24 cellular contexts compared by ENCODE assay signal in genomic region chr13:22256111-22256639, GRCh38.
A peak's percentile ranks its signal among the peaks of the same experiment; 100 is the strongest.
DNase-seq lines count a peak whose midpoint lies in the region; FAIRE-seq and TF ChIP-seq lines count a peak whose summit lies in the region.
"Had no signal": no experiment of that assay in that cellular context is flagged by ENCODE, and none has a peak within 500 bp of the region (broad histone marks: within the 10 kb centered on the region; RNA-seq: fewer than 3 reads in every experiment).

No MANE protein-coding gene starts in this region.

- H3K27me3 ChIP-seq in trophoblast cell (ENCODE audit: insufficient read depth, low read length) = no peaks in the 10 kb centered on the region
- H3K27me3 ChIP-seq: BLaER1, tibial nerve had no signal

- H3K79me2 ChIP-seq in trophoblast cell (ENCODE audit: control insufficient read depth, insufficient read depth, low read length, poor library complexity) = no peaks in the 10 kb centered on the region

- TF ChIP-seq CTCF in LNCAP (IDR thresholded peaks at IDR 0.05) = peak; percentile 50; the same call in 1 of the 2 replicates
- peak; percentile 69 for TF ChIP-seq CTCF in chondrocyte (IDR thresholded peaks at IDR 0.05)
- peak; percentile 48 for TF ChIP-seq CTCF in retinal pigment epithelial cell (conservative IDR thresholded peaks at IDR 0.05; ENCODE audit: low read depth, low read length)

- FAIRE-seq in RCC 7860 (lab: Jason Lieb, UNC) = no peak
- FAIRE-seq: colon had no signal

- H2AK5ac ChIP-seq in trophoblast cell (ENCODE audit: low read length) = no peak overlapping the region

- H3K14ac ChIP-seq in trophoblast cell (ENCODE audit: low read length) = no peak overlapping the region

- no CpG with 5 or more reads among the region's 2 CpGs for WGBS in trophoblast cell (ENCODE audit: extremely low coverage, insufficient coverage, insufficient read length)

- no peak overlapping the region for H3K27ac Mint-ChIP-seq in chondrocyte (ENCODE audit: unreplicated experiment)
- H3K27ac Mint-ChIP-seq: activated B cell treated with CpG ODN at 0.5 μM for 24 hours; brain; effector memory CD8-positive, alpha-beta T cell; stimulated activated naive CD8-positive, alpha-beta T cell treated with anti-CD3 and anti-CD28 coated beads, Interleukin-15, amount 100 ng/mL, for 72 hours had no signal

- no peaks in the 10 kb centered on the region for H3K4me1 Mint-ChIP-seq in chondrocyte (ENCODE audit: low read depth)
- H3K4me1 Mint-ChIP-seq: activated B cell treated with CpG ODN at 0.5 μM for 24 hours; brain; stimulated activated naive CD8-positive, alpha-beta T cell treated with anti-CD3 and anti-CD28 coated beads, Interleukin-15, amount 100 ng/mL, for 72 hours had no signal

- H3K27ac ChIP-seq in trophoblast cell (ENCODE audit: low read depth, low read length) = no peak overlapping the region
- H3K27ac ChIP-seq: BLaER1, tibial nerve had no signal

- peak; percentile 28 for DNase-seq in DMS53 (lab: John Stamatoyannopoulos, UW)
- DNase-seq in DMS53 treated with DMSO at 0.1 percent for 48 hours (lab: John Stamatoyannopoulos, UW; ENCODE audit: unreplicated experiment) = no peak
- DNase-seq in chondrocyte (ENCODE audit: low spot score) = no peak
- DNase-seq in retinal pigment epithelial cell (ENCODE audit: low read depth) = no peak
- no peak for DNase-seq in RCC 7860 (ENCODE audit: low spot score)
- DNase-seq in activated naive CD4-positive, alpha-beta T cell (lab: John Stamatoyannopoulos, UW) = no peak
- no peak for DNase-seq in trophoblast cell
- DNase-seq: 8988T; activated B cell treated with CpG ODN at 0.5 μM for 24 hours; activated CD4-positive, alpha-beta T cell treated with anti-CD3 and anti-CD28 coated beads, Interleukin-2, amount 50 U/mL, for 48 hours; activated CD8-positive, alpha-beta memory T cell treated with anti-CD3 and anti-CD28 coated beads, Interleukin-2, amount 50 U/mL, for 48 hours; activated effector memory CD4-positive, alpha-beta T cell treated with Interleukin-2 at 50 U/mL for 16 hours; effector memory CD8-positive, alpha-beta T cell; mammary epithelial cell; NCI-H2081 treated with DMSO at 0.1 percent for 48 hours; NK-92 treated with Interleukin-12 subunit alpha and Interleukin-12 subunit beta, amount 100 ng/mL, for 24 hours; retina; stimulated activated naive CD8-positive, alpha-beta T cell treated with anti-CD3 and anti-CD28 coated beads, Interleukin-15, amount 100 ng/mL, for 72 hours; T-helper 9 cell had no signal

- H2AFZ ChIP-seq in trophoblast cell (ENCODE audit: insufficient read depth, low read length, poor library complexity) = no peak overlapping the region

- no peak overlapping the region for H3K4me2 ChIP-seq in trophoblast cell (ENCODE audit: low read length)
- H3K4me2 ChIP-seq: BLaER1 had no signal

- H3K4me1 ChIP-seq in trophoblast cell (ENCODE audit: control insufficient read depth in 1 of 2, insufficient read depth in 2 of 2, low read length in 2 of 2) = no peaks in the 10 kb centered on the region
- H3K4me1 ChIP-seq: BLaER1, tibial nerve had no signal

- no peak overlapping the region for H4K12ac ChIP-seq in trophoblast cell (ENCODE audit: low read depth, low read length)

- H3K9me3 Mint-ChIP-seq in chondrocyte (ENCODE audit: low read depth) = peaks cover 13% of the 10 kb centered on the region
- H3K9me3 Mint-ChIP-seq: activated B cell treated with CpG ODN at 0.5 μM for 24 hours; effector memory CD8-positive, alpha-beta T cell; stimulated activated naive CD8-positive, alpha-beta T cell treated with anti-CD3 and anti-CD28 coated beads, Interleukin-15, amount 100 ng/mL, for 72 hours had no signal

- H3K27me3 Mint-ChIP-seq in chondrocyte (ENCODE audit: low read depth) = no peaks in the 10 kb centered on the region
- H3K27me3 Mint-ChIP-seq: activated B cell treated with CpG ODN at 0.5 μM for 24 hours; effector memory CD8-positive, alpha-beta T cell; stimulated activated naive CD8-positive, alpha-beta T cell treated with anti-CD3 and anti-CD28 coated beads, Interleukin-15, amount 100 ng/mL, for 72 hours had no signal

- H2BK5ac ChIP-seq in trophoblast cell (ENCODE audit: low read depth, low read length, poor library complexity) = no peak overlapping the region

- H3K79me1 ChIP-seq in trophoblast cell (ENCODE audit: low read length) = no peaks in the 10 kb centered on the region

- H2BK120ac ChIP-seq in trophoblast cell (ENCODE audit: insufficient read depth, low read length, poor library complexity) = no peak overlapping the region

- H4K8ac ChIP-seq in trophoblast cell (ENCODE audit: low read depth, low read length) = no peak overlapping the region

- no peaks in the 10 kb centered on the region for H3K36me3 Mint-ChIP-seq in chondrocyte (ENCODE audit: low read depth)
- H3K36me3 Mint-ChIP-seq: brain had no signal

- H3K18ac ChIP-seq in trophoblast cell (ENCODE audit: low read length) = no peak overlapping the region

- no peak overlapping the region for H2BK12ac ChIP-seq in trophoblast cell (ENCODE audit: low read length)

- H3K4ac ChIP-seq in trophoblast cell (ENCODE audit: low read depth, low read length) = no peak overlapping the region

- no peaks in the 10 kb centered on the region for H3K9me3 ChIP-seq in trophoblast cell (ENCODE audit: insufficient read depth, low read depth, low read length)
- H3K9me3 ChIP-seq: tibial nerve had no signal

- H4K91ac ChIP-seq in trophoblast cell (ENCODE audit: low read depth, low read length) = no peak overlapping the region

- no peaks in the 10 kb centered on the region for H3K36me3 ChIP-seq in trophoblast cell (ENCODE audit: control insufficient read depth in 1 of 2, insufficient read depth in 2 of 2, low read length in 2 of 2)
- H3K36me3 ChIP-seq: BLaER1, tibial nerve had no signal

- H3K4me3 Mint-ChIP-seq in chondrocyte (ENCODE audit: unreplicated experiment) = no peak overlapping the region
- H3K4me3 Mint-ChIP-seq: activated B cell treated with CpG ODN at 0.5 μM for 24 hours; brain; effector memory CD8-positive, alpha-beta T cell; stimulated activated naive CD8-positive, alpha-beta T cell treated with anti-CD3 and anti-CD28 coated beads, Interleukin-15, amount 100 ng/mL, for 72 hours had no signal

- no peak overlapping the region for H3K23ac ChIP-seq in trophoblast cell (ENCODE audit: low read length)

- no peak overlapping the region for H3K4me3 ChIP-seq in retinal pigment epithelial cell (ENCODE audit: low read length)
- no peak overlapping the region for H3K4me3 ChIP-seq in trophoblast cell (ENCODE audit: low read depth, low read length)
- H3K4me3 ChIP-seq: BLaER1, tibial nerve had no signal

- H3K9ac ChIP-seq in trophoblast cell (ENCODE audit: low read length) = no peak overlapping the region
- H3K9ac ChIP-seq: BLaER1 had no signal
